In the genomic region with DNA sequence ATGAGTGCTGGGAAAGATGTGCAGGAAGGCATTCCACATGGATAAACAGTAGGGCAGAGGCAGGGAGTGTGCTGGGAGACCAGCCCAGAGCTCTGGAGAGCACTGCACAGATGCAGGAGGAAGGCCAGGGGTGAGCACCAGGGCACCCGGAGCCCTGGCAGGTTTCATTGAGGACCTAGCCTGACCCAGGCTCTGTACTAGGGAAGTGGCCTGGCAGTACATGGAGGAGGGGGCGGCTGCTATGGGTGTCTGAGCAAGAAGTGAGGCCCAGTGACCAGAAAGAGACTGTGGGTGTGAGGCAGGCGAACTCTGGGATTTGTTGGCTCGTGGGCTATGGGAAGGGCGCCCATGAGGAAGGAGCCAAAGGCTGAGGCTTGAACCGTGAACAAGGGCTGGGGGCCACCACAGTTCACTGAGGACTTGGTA, we compare ENCODE assay signal across 1 cellular context.
TF ChIP-seq lines count a peak whose summit lies in the region.

No MANE protein-coding gene starts in this region.

TF ChIP-seq in GM23338, 12 proteins besides CTCF, POLR2A, EP300 and RAD21 (continued from another document):
- no peak for TF ChIP-seq ZNF462 (CRISPR knock-in tag; IDR thresholded peaks at IDR 0.05)
- TF ChIP-seq, protein P1, sequence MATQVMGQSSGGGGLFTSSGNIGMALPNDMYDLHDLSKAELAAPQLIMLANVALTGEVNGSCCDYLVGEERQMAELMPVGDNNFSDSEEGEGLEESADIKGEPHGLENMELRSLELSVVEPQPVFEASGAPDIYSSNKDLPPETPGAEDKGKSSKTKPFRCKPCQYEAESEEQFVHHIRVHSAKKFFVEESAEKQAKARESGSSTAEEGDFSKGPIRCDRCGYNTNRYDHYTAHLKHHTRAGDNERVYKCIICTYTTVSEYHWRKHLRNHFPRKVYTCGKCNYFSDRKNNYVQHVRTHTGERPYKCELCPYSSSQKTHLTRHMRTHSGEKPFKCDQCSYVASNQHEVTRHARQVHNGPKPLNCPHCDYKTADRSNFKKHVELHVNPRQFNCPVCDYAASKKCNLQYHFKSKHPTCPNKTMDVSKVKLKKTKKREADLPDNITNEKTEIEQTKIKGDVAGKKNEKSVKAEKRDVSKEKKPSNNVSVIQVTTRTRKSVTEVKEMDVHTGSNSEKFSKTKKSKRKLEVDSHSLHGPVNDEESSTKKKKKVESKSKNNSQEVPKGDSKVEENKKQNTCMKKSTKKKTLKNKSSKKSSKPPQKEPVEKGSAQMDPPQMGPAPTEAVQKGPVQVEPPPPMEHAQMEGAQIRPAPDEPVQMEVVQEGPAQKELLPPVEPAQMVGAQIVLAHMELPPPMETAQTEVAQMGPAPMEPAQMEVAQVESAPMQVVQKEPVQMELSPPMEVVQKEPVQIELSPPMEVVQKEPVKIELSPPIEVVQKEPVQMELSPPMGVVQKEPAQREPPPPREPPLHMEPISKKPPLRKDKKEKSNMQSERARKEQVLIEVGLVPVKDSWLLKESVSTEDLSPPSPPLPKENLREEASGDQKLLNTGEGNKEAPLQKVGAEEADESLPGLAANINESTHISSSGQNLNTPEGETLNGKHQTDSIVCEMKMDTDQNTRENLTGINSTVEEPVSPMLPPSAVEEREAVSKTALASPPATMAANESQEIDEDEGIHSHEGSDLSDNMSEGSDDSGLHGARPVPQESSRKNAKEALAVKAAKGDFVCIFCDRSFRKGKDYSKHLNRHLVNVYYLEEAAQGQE (IDR thresholded peaks at IDR 0.05; ENCODE audit: unreplicated experiment): no peak
TF ChIP-seq in GM23338: peak in this region for 0.
